Comparison of ENCODE assay signal across 19 cellular contexts in genomic region chr11:79108851-79109250, GRCh38.
A peak's percentile ranks its signal among the peaks of the same experiment; 100 is the strongest.
DNase-seq lines count a peak whose midpoint lies in the region; ATAC-seq and TF ChIP-seq lines count a peak whose summit lies in the region.
"Had no signal": no experiment of that assay in that cellular context is flagged by ENCODE, and none has a peak within 500 bp of the region (broad histone marks: within the 10 kb centered on the region; RNA-seq: fewer than 3 reads in every experiment).

No MANE protein-coding gene starts in this region.

- no peaks in the 10 kb centered on the region for H3K27me3 ChIP-seq in colonic mucosa
- H3K27me3 ChIP-seq: Peyer's patch, SJCRH30 had no signal

- H3K9me3 Mint-ChIP-seq in progenitor cell of endocrine pancreas (ENCODE audit: low read depth): no peaks in the 10 kb centered on the region
- H3K9me3 Mint-ChIP-seq: CD8-positive, alpha-beta T cell had no signal

- DNase-seq in EH (ENCODE audit: low read depth) (peak; percentile 29), astrocyte of the hippocampus (ENCODE audit: low read depth, low spot score) (peak; percentile 43), islet precursor cell (peak; percentile 80), progenitor cell of endocrine pancreas (ENCODE audit: low spot score, unreplicated experiment) (no peak), NOMO-1 treated with dmso at 0.1 percent for 144 hours (lab: John Stamatoyannopoulos, UW; ENCODE audit: unreplicated experiment) (no peak), colonic mucosa (no peak), OCI-LY7 (ENCODE audit: low spot score) (no peak)
- DNase-seq: C1 segment of cervical spinal cord; CD8-positive, alpha-beta T cell; DND-41; Kasumi-1; NCI-H1417; NCI-H187; NCI-H748 treated with DMSO at 0.1 percent for 48 hours; Peyer's patch; SJCRH30 had no signal

- no peaks in the 10 kb centered on the region for H3K4me1 Mint-ChIP-seq in progenitor cell of endocrine pancreas (ENCODE audit: low read depth)

- no peaks in the 10 kb centered on the region for H3K4me1 ChIP-seq in colonic mucosa
- H3K4me1 ChIP-seq in OCI-LY7 (ENCODE audit: insufficient read depth, low read length, poor library complexity, severe bottlenecking): no peaks in the 10 kb centered on the region
- H3K4me1 ChIP-seq: A549, Peyer's patch, SJCRH30 had no signal

- H3K9ac ChIP-seq in colonic mucosa (ENCODE audit: low read depth in 2 of 2, low read length in 2 of 2): no peak overlapping the region

- H3K4me3 ChIP-seq in colonic mucosa (no peak overlapping the region), OCI-LY7 (ENCODE audit: low read depth, low read length, poor library complexity, severe bottlenecking) (no peak overlapping the region)
- H3K4me3 ChIP-seq: A549, Peyer's patch, SJCRH30 had no signal

- H3K4me3 Mint-ChIP-seq in progenitor cell of endocrine pancreas (ENCODE audit: low read depth): no peak overlapping the region
- H3K4me3 Mint-ChIP-seq: CD8-positive, alpha-beta T cell had no signal

- H3K27ac ChIP-seq in colonic mucosa: no peak overlapping the region
- no peak overlapping the region for H3K27ac ChIP-seq in OCI-LY7 (ENCODE audit: low read depth, low read length, poor library complexity, severe bottlenecking)
- H3K27ac ChIP-seq: A549, Peyer's patch, SJCRH30 had no signal

- POLR2A ChIA-PET in OCI-LY7 (lab: Charles Lee): no interaction called here

- CTCF ChIA-PET in OCI-LY7 (lab: Charles Lee; ENCODE audit: unreplicated experiment): no interaction called here

- no peaks in the 10 kb centered on the region for H3K9me2 ChIP-seq in OCI-LY7 (ENCODE audit: insufficient read depth, low read length)

- ATAC-seq in GM21381 (IDR thresholded peaks at IDR 0.05; ENCODE audit: unreplicated experiment): no peak
- ATAC-seq: A549; CD8-positive, alpha-beta T cell; HCT116 had no signal

- no peak overlapping the region for H3K4me2 ChIP-seq in OCI-LY7 (ENCODE audit: low read length)
- H3K4me2 ChIP-seq: A549 had no signal

- H3K36me3 ChIP-seq in colonic mucosa (no peaks in the 10 kb centered on the region), OCI-LY7 (ENCODE audit: insufficient read depth, low read length) (no peaks in the 10 kb centered on the region)
- H3K36me3 ChIP-seq: Peyer's patch, SJCRH30 had no signal

- no peaks in the 10 kb centered on the region for H4K20me1 ChIP-seq in OCI-LY7 (ENCODE audit: insufficient read depth, low read length)

- no peaks in the 10 kb centered on the region for H3K27me3 Mint-ChIP-seq in progenitor cell of endocrine pancreas

- intact Hi-C loops in colonic mucosa (cut with DNase I) (no loop called here), OCI-LY7 (cut with micrococcal nuclease; ENCODE audit: unreplicated experiment) (no loop called here)

- H3K9me3 ChIP-seq in colonic mucosa (no peaks in the 10 kb centered on the region), OCI-LY7 (ENCODE audit: low read length) (no peaks in the 10 kb centered on the region)
- H3K9me3 ChIP-seq: A549, Peyer's patch, SJCRH30 had no signal

- H3K27ac Mint-ChIP-seq in progenitor cell of endocrine pancreas: peak overlapping the region; percentile 31
- H3K27ac Mint-ChIP-seq: CD8-positive, alpha-beta T cell had no signal

- no peaks in the 10 kb centered on the region for H3K36me3 Mint-ChIP-seq in progenitor cell of endocrine pancreas (ENCODE audit: insufficient read depth)
- H3K36me3 Mint-ChIP-seq: CD8-positive, alpha-beta T cell had no signal

- H3K79me2 ChIP-seq in OCI-LY7 (ENCODE audit: insufficient read depth, low read depth, low read length): no peaks in the 10 kb centered on the region

- no peak overlapping the region for H2AFZ ChIP-seq in OCI-LY7 (ENCODE audit: low read length)

- TF ChIP-seq CTCF in progenitor cell of endocrine pancreas (IDR thresholded peaks at IDR 0.05; ENCODE audit: unreplicated experiment) (no peak), colonic mucosa (IDR thresholded peaks at IDR 0.05) (no peak), OCI-LY7 (conservative IDR thresholded peaks at IDR 0.05; ENCODE audit: low read length) (no peak)

- BruUV-seq in OCI-LY7 (replicated peaks; lab: Mats Ljungman, UMichigan): no TSS peak

Comparison
In these comparisons a context has a peak if more than half of its experiments do, and no peak if none do; other contexts are left out.
1. DNase-seq: peak in EH (single experiment), astrocyte of the hippocampus (single experiment) and islet precursor cell (single experiment); none in progenitor cell of endocrine pancreas (single experiment), NOMO-1 treated with dmso at 0.1 percent for 144 hours (single experiment), colonic mucosa (single experiment) and OCI-LY7 (single experiment).